Comparison of ENCODE assay signal across 1 cellular context in genomic region chr14:98162829-98163228, GRCh38.
TF ChIP-seq lines count a peak whose summit lies in the region.

No MANE protein-coding gene starts in this region.

TF ChIP-seq in GM23338, 12 proteins besides CTCF, POLR2A, EP300 and RAD21 (continued from another document):
- no peak for TF ChIP-seq ZNF462 (CRISPR knock-in tag; IDR thresholded peaks at IDR 0.05)
TF ChIP-seq in GM23338: peak in this region for 0.
